32 cellular contexts compared by ENCODE assay signal in the genomic region with DNA sequence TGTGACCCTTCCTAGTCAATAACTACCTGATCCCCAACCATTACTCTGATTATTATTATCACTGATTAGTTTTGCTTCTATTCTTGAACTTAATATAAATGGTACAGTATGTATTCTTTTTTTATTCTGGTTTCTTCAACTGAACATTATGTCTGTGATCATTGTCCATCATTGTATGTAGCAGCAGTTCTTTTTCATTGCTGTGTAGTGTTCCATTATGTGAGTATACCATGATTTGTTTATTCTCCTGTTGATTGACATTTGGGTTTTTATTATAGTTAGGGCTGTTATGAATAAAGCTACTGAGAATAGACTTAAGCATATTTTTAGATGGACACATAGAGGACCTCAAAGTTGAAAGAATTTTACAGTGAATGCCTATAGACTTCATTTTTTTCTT.
"Had no signal": no experiment of that assay in that cellular context is flagged by ENCODE, and none has a peak within 500 bp of the region (broad histone marks: within the 10 kb centered on the region; RNA-seq: fewer than 3 reads in every experiment).

No MANE protein-coding gene starts in this region.

- H3K4me3 Mint-ChIP-seq: activated naive CD4-positive, alpha-beta T cell treated with anti-CD3 and anti-CD28 coated beads, Interleukin-2, amount 50 U/mL, for 24 hours; activated T-cell treated with anti-CD3 and anti-CD28 coated beads, Interleukin-2, amount 50 U/mL, for 4 hours had no signal

- ATAC-seq: activated CD4-positive, alpha-beta T cell treated with anti-CD3 and anti-CD28 coated beads for 36 hours; activated CD8-positive, alpha-beta T cell treated with anti-CD3 and anti-CD28 coated beads for 36 hours; activated naive CD8-positive, alpha-beta T cell treated with anti-CD3 and anti-CD28 coated beads, Interleukin-2, amount 50 U/mL, for 24 hours; activated T-cell treated with anti-CD3 and anti-CD28 coated beads, Interleukin-2, amount 50 U/mL, for 4 hours; activated T-helper 17 cell treated with anti-CD3 and anti-CD28 coated beads, Interleukin-2, amount 50 U/mL, for 72 hours; body of pancreas; effector memory CD8-positive, alpha-beta T cell; foreskin keratinocyte; gastrocnemius medialis; heart left ventricle had no signal

- H3K27me3 ChIP-seq: adrenal gland, body of pancreas, breast epithelium, cardiac muscle cell, colonic mucosa, dorsolateral prefrontal cortex, esophagus muscularis mucosa, foreskin keratinocyte, gastrocnemius medialis, heart left ventricle had no signal

- H3K9me3 ChIP-seq: adrenal gland, body of pancreas, colonic mucosa, gastrocnemius medialis had no signal

- H3K4me1 Mint-ChIP-seq: activated T-helper 17 cell treated with anti-CD3 and anti-CD28 coated beads, Interleukin-2, amount 50 U/mL, for 72 hours had no signal

- H3K4me3 ChIP-seq: adrenal gland, body of pancreas, breast epithelium, cardiac muscle cell, colonic mucosa, dorsolateral prefrontal cortex, esophagus muscularis mucosa, gastrocnemius medialis, heart left ventricle had no signal

- H3K4me1 ChIP-seq: breast epithelium, colonic mucosa, foreskin keratinocyte had no signal

- H3K27ac Mint-ChIP-seq: activated CD4-positive, alpha-beta T cell treated with anti-CD3 and anti-CD28 coated beads for 36 hours; activated CD8-positive, alpha-beta T cell treated with anti-CD3 and anti-CD28 coated beads for 36 hours; activated naive CD4-positive, alpha-beta T cell treated with anti-CD3 and anti-CD28 coated beads for 36 hours; activated naive CD4-positive, alpha-beta T cell treated with anti-CD3 and anti-CD28 coated beads, Interleukin-2, amount 50 U/mL, for 24 hours; activated naive CD8-positive, alpha-beta T cell treated with anti-CD3 and anti-CD28 coated beads for 36 hours; activated naive CD8-positive, alpha-beta T cell treated with anti-CD3 and anti-CD28 coated beads, Interleukin-2, amount 50 U/mL, for 24 hours; activated T-helper 17 cell treated with anti-CD3 and anti-CD28 coated beads, Interleukin-2, amount 50 U/mL, for 72 hours; effector memory CD8-positive, alpha-beta T cell had no signal

- H3K36me3 ChIP-seq: adrenal gland, breast epithelium, cardiac muscle cell, colonic mucosa had no signal

- H3K9me3 Mint-ChIP-seq: activated naive CD4-positive, alpha-beta T cell treated with anti-CD3 and anti-CD28 coated beads, Interleukin-2, amount 50 U/mL, for 24 hours; activated T-helper 17 cell treated with anti-CD3 and anti-CD28 coated beads, Interleukin-2, amount 50 U/mL, for 72 hours had no signal

- H3K27me3 Mint-ChIP-seq: activated CD4-positive, alpha-beta T cell treated with anti-CD3 and anti-CD28 coated beads for 36 hours; activated CD8-positive, alpha-beta T cell treated with anti-CD3 and anti-CD28 coated beads for 36 hours; activated naive CD4-positive, alpha-beta T cell treated with anti-CD3 and anti-CD28 coated beads, Interleukin-2, amount 50 U/mL, for 24 hours; activated naive CD8-positive, alpha-beta T cell treated with anti-CD3 and anti-CD28 coated beads, Interleukin-2, amount 50 U/mL, for 24 hours; activated T-helper 17 cell treated with anti-CD3 and anti-CD28 coated beads, Interleukin-2, amount 50 U/mL, for 72 hours; effector memory CD8-positive, alpha-beta T cell had no signal

- DNase-seq: activated CD4-positive, alpha-beta T cell treated with anti-CD3 and anti-CD28 coated beads for 36 hours; activated CD4-positive, alpha-beta T cell treated with anti-CD3 and anti-CD28 coated beads, Interleukin-2, amount 50 U/mL, for 1 hour; activated CD4-positive, alpha-beta T cell treated with anti-CD3 and anti-CD28 coated beads, Interleukin-2, amount 50 U/mL, for 48 hours; activated CD4-positive, CD25-positive, alpha-beta regulatory T cell; activated CD4-positive, CD25-positive, alpha-beta regulatory T cell treated with anti-CD3 and anti-CD28 coated beads, Interleukin-2, amount 50 U/mL, for 72 hours; activated CD8-positive, alpha-beta memory T cell treated with anti-CD3 and anti-CD28 coated beads for 24 hours; activated CD8-positive, alpha-beta T cell treated with anti-CD3 and anti-CD28 coated beads for 36 hours; activated effector memory CD4-positive, alpha-beta T cell treated with Interleukin-2 at 50 U/mL for 16 hours; activated gamma-delta T cell treated with Interleukin-2 at 50 U/mL for 16 hours; activated naive CD4-positive, alpha-beta T cell treated with anti-CD3 and anti-CD28 coated beads for 36 hours; activated naive CD8-positive, alpha-beta T cell treated with anti-CD3 and anti-CD28 coated beads for 36 hours; activated naive CD8-positive, alpha-beta T cell treated with anti-CD3 and anti-CD28 coated beads, Interleukin-2, amount 50 U/mL, for 24 hours; activated T-cell treated with anti-CD3 and anti-CD28 coated beads, Interleukin-2, amount 50 U/mL, for 4 hours; adrenal gland; amygdala; aorta; body of pancreas; central memory CD4-positive, alpha-beta T cell; cerebellar nuclear complex; colonic mucosa; dorsolateral prefrontal cortex; effector memory CD8-positive, alpha-beta T cell; foreskin keratinocyte; gastrocnemius medialis; glutamatergic neuron; heart left ventricle; T-helper 2 cell had no signal

- H3K27ac ChIP-seq: adrenal gland, body of pancreas, breast epithelium, cardiac muscle cell, colonic mucosa, dorsolateral prefrontal cortex, esophagus muscularis mucosa, foreskin keratinocyte, gastrocnemius medialis, heart left ventricle had no signal
